31 cellular contexts compared by ENCODE assay signal in the genomic region with DNA sequence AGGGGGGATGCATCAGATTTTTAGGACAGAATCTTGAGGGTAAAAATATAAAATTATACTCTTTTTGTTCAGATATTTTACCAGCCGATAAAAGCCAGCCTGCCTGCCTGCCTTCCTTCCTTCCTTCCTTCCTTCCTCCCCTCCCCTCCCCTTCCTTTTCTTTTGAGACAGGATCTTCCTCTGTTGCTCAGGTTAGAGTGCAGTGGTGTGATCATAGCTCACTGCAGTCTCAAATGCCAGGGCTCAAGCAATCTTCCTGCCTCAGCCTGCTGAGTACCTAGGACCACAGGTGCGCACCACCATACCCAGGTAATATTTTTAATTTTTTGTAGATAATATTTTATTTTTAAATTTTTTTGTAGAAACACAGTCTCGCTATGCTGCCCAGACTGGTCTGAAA.
DNase-seq lines count a peak whose midpoint lies in the region; ATAC-seq and TF ChIP-seq lines count a peak whose summit lies in the region.
"Had no signal": no experiment of that assay in that cellular context is flagged by ENCODE, and none has a peak within 500 bp of the region (broad histone marks: within the 10 kb centered on the region; RNA-seq: fewer than 3 reads in every experiment).

No MANE protein-coding gene starts in this region.

- intact Hi-C loops in A673 (cut with micrococcal nuclease; ENCODE audit: unreplicated experiment) (loop anchor here (5.0 to 10.0 kb wide), 2 partner anchors 41 to 732 kb away; no protein-coding TSS in a partner anchor), uterus (cut with DNase I; ENCODE audit: low total_unique reads) (no loop called here)

- H3K4me1 ChIP-seq in A673 (ENCODE audit: insufficient read depth, low read length, poor library complexity, severe bottlenecking) (peaks cover 6% of the 10 kb centered on the region), uterus (no peaks in the 10 kb centered on the region)
- H3K4me1 ChIP-seq: A549; BLaER1; BLaER1 treated with 17β-estradiol and CSF1 and Interleukin-3, amounts not matched to agents 10 nM and 100 nM; Caco-2 had no signal

- POLR2A ChIA-PET in A673 (lab: Charles Lee; ENCODE audit: low non-redundant PET): interaction anchor here (0.6 kb wide), 1 partner anchor 19 kb away, joined by 3 read pairs; no protein-coding TSS in a partner anchor

- H3K9ac ChIP-seq in SK-N-MC (ENCODE audit: insufficient read length): peak overlapping the region; percentile 96
- H3K9ac ChIP-seq: BLaER1; BLaER1 treated with 17β-estradiol and CSF1 and Interleukin-3, amounts not matched to agents 10 nM and 100 nM had no signal

- H3K27me3 ChIP-seq in A673 (replicated peaks; ENCODE audit: insufficient read depth, low read depth, low read length, poor library complexity): no peaks in the 10 kb centered on the region
- H3K27me3 ChIP-seq in uterus: no peaks in the 10 kb centered on the region
- no peaks in the 10 kb centered on the region for H3K27me3 ChIP-seq in WERI-Rb-1 (ENCODE audit: insufficient read depth, low read depth, severe bottlenecking)
- H3K27me3 ChIP-seq: BE2C; BLaER1; BLaER1 treated with 17β-estradiol and CSF1 and Interleukin-3, amounts not matched to agents 10 nM and 100 nM had no signal

- DNase-seq in A673 (ENCODE audit: low spot score) (peak; percentile 74), SK-N-MC (ENCODE audit: low read depth, low spot score) (no peak), uterus (no peak), WERI-Rb-1 (no peak)
- no peak for DNase-seq in stimulated activated naive CD4-positive, alpha-beta T cell (lab: John Stamatoyannopoulos, UW)
- DNase-seq: 8988T; ACHN; AML-193; BE2C; C1 segment of cervical spinal cord; Caco-2; Calu3; CD4-positive, alpha-beta memory T cell; CD4-positive, alpha-beta T cell; CD4-positive, CD25-positive, alpha-beta regulatory T cell; CD8-positive, alpha-beta memory T cell; CD8-positive, alpha-beta T cell; COR-L47; DMS 273 treated with DMSO at 0.1 percent for 48 hours; DMS153; DMS53; DMS79; DMS79 treated with DMSO at 0.1 percent for 48 hours; DND-41; EL had no signal

- H3K9me3 ChIP-seq in A673 (ENCODE audit: low read depth, low read length, poor library complexity, severe bottlenecking): no peaks in the 10 kb centered on the region
- H3K9me3 ChIP-seq in SK-N-MC (ENCODE audit: low read depth, low read length): peaks cover 23% of the 10 kb centered on the region; the same call in 1 of the 2 replicates
- no peaks in the 10 kb centered on the region for H3K9me3 ChIP-seq in uterus
- no peaks in the 10 kb centered on the region for H3K9me3 ChIP-seq in WERI-Rb-1 (ENCODE audit: severe bottlenecking)
- H3K9me3 ChIP-seq: A549; BE2C; BLaER1; BLaER1 treated with 17β-estradiol and CSF1 and Interleukin-3, amounts not matched to agents 10 nM and 100 nM; Caco-2 had no signal

- BruUV-seq in A673 (replicated peaks; lab: Mats Ljungman, UMichigan): no TSS peak

- peak overlapping the region; percentile 97 for H3K27ac ChIP-seq in A673 (ENCODE audit: low read depth, low read length, poor library complexity, severe bottlenecking)
- peak overlapping the region; percentile 99 for H3K27ac ChIP-seq in SK-N-MC
- peak overlapping the region; percentile 65 to 69 for H3K27ac ChIP-seq in uterus
- no peak overlapping the region for H3K27ac ChIP-seq in WERI-Rb-1
- H3K27ac ChIP-seq: 22Rv1; A549; BLaER1; BLaER1 treated with 17β-estradiol and CSF1 and Interleukin-3, amounts not matched to agents 10 nM and 100 nM; C4-2B had no signal

- H3K36me3 ChIP-seq in A673 (ENCODE audit: insufficient read depth, low read length, poor library complexity, severe bottlenecking) (peaks cover 38% of the 10 kb centered on the region), SK-N-MC (ENCODE audit: insufficient read depth, low read length) (peaks cover 50% of the 10 kb centered on the region), uterus (no peaks in the 10 kb centered on the region), WERI-Rb-1 (no peaks in the 10 kb centered on the region)
- H3K36me3 ChIP-seq: BE2C; BLaER1; BLaER1 treated with 17β-estradiol and CSF1 and Interleukin-3, amounts not matched to agents 10 nM and 100 nM had no signal

- H3K4me3 ChIP-seq in A673 (ENCODE audit: low read depth, low read length, poor library complexity, severe bottlenecking) (peak overlapping the region; percentile 70), SK-N-MC (peak overlapping the region; percentile 97), uterus (peak overlapping the region in 1 of 2 donors; percentile 3), WERI-Rb-1 (ENCODE audit: low read depth, low read length) (no peak overlapping the region)
- H3K4me3 ChIP-seq: A549; BLaER1; BLaER1 treated with 17β-estradiol and CSF1 and Interleukin-3, amounts not matched to agents 10 nM and 100 nM had no signal

- no peak for ATAC-seq in GM21737 (IDR thresholded peaks at IDR 0.05; ENCODE audit: unreplicated experiment)
- ATAC-seq: A549; CD8-positive, alpha-beta T cell had no signal

- TF ChIP-seq CTCF in A673 (conservative IDR thresholded peaks at IDR 0.05; ENCODE audit: low read depth, low read length): no peak
- TF ChIP-seq CTCF in uterus (IDR thresholded peaks at IDR 0.05): no peak
- no peak for TF ChIP-seq CTCF in WERI-Rb-1 (IDR thresholded peaks at IDR 0.05; ENCODE audit: low read depth, low read length)

- no peak for TF ChIP-seq POLR2A in uterus (IDR thresholded peaks at IDR 0.05)

- CTCF ChIA-PET in A673 (lab: Charles Lee): no interaction called here
